8 cellular contexts compared by ENCODE assay signal in genomic region chr12:92539966-92540791, GRCh38.
DNase-seq lines count a peak whose midpoint lies in the region; ATAC-seq and TF ChIP-seq lines count a peak whose summit lies in the region.

No MANE protein-coding gene starts in this region.

- H3K4me3 ChIP-seq in mucosa of descending colon (no peak overlapping the region), GM23248 (no peak overlapping the region)

- H3F3A ChIP-seq in GM23248 (ENCODE audit: insufficient read depth), result peaks cover 5% of the 10 kb centered on the region; the same call in 1 of the 2 replicates

- no peaks in the 10 kb centered on the region for H3K9me3 ChIP-seq in mucosa of descending colon
- no peaks in the 10 kb centered on the region for H3K9me3 ChIP-seq in GM23248 (ENCODE audit: low read depth)

- H3K4me1 ChIP-seq in mucosa of descending colon (ENCODE audit: low read depth) (peaks cover 28% of the 10 kb centered on the region), GM23248 (ENCODE audit: insufficient read depth) (peaks cover 17% of the 10 kb centered on the region)

- no peaks in the 10 kb centered on the region for H3K79me2 ChIP-seq in GM23248 (ENCODE audit: insufficient read depth)

- H3K9me2 ChIP-seq in GM23248 (ENCODE audit: insufficient read depth), result no peaks in the 10 kb centered on the region

- H3K27me3 ChIP-seq in GM23248 (replicated peaks; ENCODE audit: insufficient read depth), result no peaks in the 10 kb centered on the region

- DNase-seq in Daoy (ENCODE audit: low read depth), result peak; percentile 17
- peak in 1 of 3 donors; percentile 32 for DNase-seq in mucosa of descending colon
- no peak for DNase-seq in activated effector memory CD4-positive, alpha-beta T cell treated with anti-CD3 and anti-CD28 coated beads, Interleukin-2, amount 50 U/mL, for 16 hours
- DNase-seq in OCI-M2 (lab: John Stamatoyannopoulos, UW; ENCODE audit: unreplicated experiment), result no peak
- DNase-seq in GM23248, result no peak
- DNase-seq in D341Med (ENCODE audit: low spot score), result no peak

- peak overlapping the region; percentile 61 for H3K4me3 Mint-ChIP-seq in activated T-helper 17 cell treated with anti-CD3 and anti-CD28 coated beads, Interleukin-2, amount 50 U/mL, for 72 hours

- H3K36me3 ChIP-seq in mucosa of descending colon (ENCODE audit: low read depth) (no peaks in the 10 kb centered on the region), GM23248 (ENCODE audit: low read depth) (no peaks in the 10 kb centered on the region)

- peaks cover 38% of the 10 kb centered on the region for H3K4me1 Mint-ChIP-seq in activated T-helper 17 cell treated with anti-CD3 and anti-CD28 coated beads, Interleukin-2, amount 50 U/mL, for 72 hours

- peak overlapping the region; percentile 87 for H3K27ac Mint-ChIP-seq in activated T-helper 17 cell treated with anti-CD3 and anti-CD28 coated beads, Interleukin-2, amount 50 U/mL, for 72 hours

- ATAC-seq in HG02973 (IDR thresholded peaks at IDR 0.05; ENCODE audit: unreplicated experiment) (peak; percentile 31), mucosa of descending colon (peak; percentile 35)
- ATAC-seq in activated T-helper 17 cell treated with anti-CD3 and anti-CD28 coated beads, Interleukin-2, amount 50 U/mL, for 72 hours (replicated peaks), result peak; percentile 31

- no peak for TF ChIP-seq CTCF in mucosa of descending colon (IDR thresholded peaks at IDR 0.05)

- H3K9me3 Mint-ChIP-seq in activated T-helper 17 cell treated with anti-CD3 and anti-CD28 coated beads, Interleukin-2, amount 50 U/mL, for 72 hours, result peaks cover 6% of the 10 kb centered on the region

- no peak overlapping the region for H2AFZ ChIP-seq in GM23248

- intact Hi-C loops in mucosa of descending colon (cut with DNase I, micrococcal nuclease), result no loop called here

- H3K36me3 Mint-ChIP-seq in activated T-helper 17 cell treated with anti-CD3 and anti-CD28 coated beads, Interleukin-2, amount 50 U/mL, for 72 hours (ENCODE audit: low read depth), result no peaks in the 10 kb centered on the region

- H3K9ac ChIP-seq in GM23248, result no peak overlapping the region

- H3K27ac ChIP-seq in GM23248, result no peak overlapping the region

- no peaks in the 10 kb centered on the region for H4K20me1 ChIP-seq in GM23248 (ENCODE audit: insufficient read depth)

- no peak overlapping the region for H3K4me2 ChIP-seq in GM23248 (ENCODE audit: unreplicated experiment)

- 84 to 86% methylated on average over 13 of the region's 13 CpGs for WGBS in GM23248 (ENCODE audit: low coverage in 1 of 2, low lambda C conversion rate in 2 of 2, missing lambda C conversion rate in 2 of 2), 2 experiments

- H3K27me3 Mint-ChIP-seq in activated T-helper 17 cell treated with anti-CD3 and anti-CD28 coated beads, Interleukin-2, amount 50 U/mL, for 72 hours, result no peaks in the 10 kb centered on the region

- in situ Hi-C loops in GM23248 (cut with MboI), result no loop called here
